9 cellular contexts compared by ENCODE assay signal in the genomic region with DNA sequence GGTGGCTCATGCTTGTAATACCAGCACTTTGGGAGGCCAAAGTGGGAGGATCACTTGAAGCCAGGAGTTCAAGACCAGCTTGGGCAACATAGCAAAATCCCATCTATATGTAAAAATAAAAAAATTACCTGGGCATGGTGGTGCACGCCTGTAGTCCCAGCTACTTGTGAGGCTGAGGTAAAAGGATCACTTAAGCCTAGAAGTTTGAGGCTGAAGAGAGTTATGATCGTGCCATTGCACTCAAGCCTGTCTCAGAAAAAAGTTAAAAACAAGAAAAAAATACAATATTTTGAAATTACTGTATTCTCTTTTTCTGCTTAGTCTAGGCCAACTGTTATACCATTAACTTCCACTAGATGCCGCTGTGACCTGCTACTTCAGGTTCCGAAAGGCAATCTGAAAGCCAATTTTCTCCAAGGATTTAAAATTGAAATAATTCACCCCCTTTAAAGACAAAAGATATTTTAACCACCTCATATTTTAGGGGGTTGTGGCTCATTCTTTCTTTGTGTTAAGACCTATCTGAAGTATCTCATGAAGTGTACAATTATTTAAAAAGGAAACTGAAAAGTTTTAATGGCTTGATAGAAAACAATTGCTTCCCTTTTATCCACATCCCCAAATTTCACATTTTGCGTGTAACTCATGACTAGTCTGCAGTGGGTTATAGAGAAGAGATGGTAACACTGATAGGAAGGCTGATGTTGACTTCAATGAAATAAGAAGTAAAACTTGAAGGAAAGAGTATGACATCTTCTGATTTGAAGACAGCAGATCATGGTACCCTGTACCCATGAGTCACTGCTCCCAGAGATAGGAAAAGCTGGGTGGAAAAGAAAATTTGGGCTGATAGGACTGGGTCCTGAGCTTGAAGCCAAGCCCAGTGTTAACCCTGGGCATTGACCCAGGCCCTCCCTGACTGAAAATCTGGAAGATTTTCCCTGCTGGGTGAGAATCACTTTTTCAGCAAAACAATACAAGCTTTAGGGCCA. TPM values are rescaled to one million over a fixed set of nuclear protein-coding genes. Genes with fewer than 3 reads are reported as not detected.
DNase-seq lines count a peak whose midpoint lies in the region; ATAC-seq, FAIRE-seq and TF ChIP-seq lines count a peak whose summit lies in the region.
"Had no signal": no experiment of that assay in that cellular context is flagged by ENCODE, and none has a peak within 500 bp of the region (broad histone marks: within the 10 kb centered on the region; RNA-seq: fewer than 3 reads in every experiment).

No MANE protein-coding gene starts in this region.

- H3K27ac Mint-ChIP-seq in CD8-positive, alpha-beta memory T cell = no peak overlapping the region

- FAIRE-seq in GM12878 (lab: Jason Lieb, UNC) = peak; percentile 72

- SMC1A ChIA-PET in GM12878 (lab: Charles Lee; ENCODE audit: uncharacterized antibody, unreplicated experiment) = interaction anchor here (0.5 to 8.2 kb wide), 32 partner anchors 11 to 565 kb away, joined by 3 to 134 read pairs (median 6); no protein-coding TSS in a partner anchor

- no peak overlapping the region for H3K4me3 Mint-ChIP-seq in CD8-positive, alpha-beta memory T cell

- peak overlapping the region; percentile 66 for H2AFZ ChIP-seq in GM12878 (ENCODE audit: control insufficient read depth, low read depth, low read length)

- no peak for TF ChIP-seq POLR2A in GM12878 (IDR thresholded peaks at IDR 0.05; ENCODE audit: low read depth, low read length)

- in situ Hi-C loops in GM12878 (cut with MboI) = loop anchor here (5.0 to 25.0 kb wide), 3 partner anchors 88 to 1733 kb away; no protein-coding TSS in a partner anchor

- 23% methylated on average over 5 of the region's 5 CpGs for WGBS in GM12878 (ENCODE audit: insufficient coverage, insufficient replicate concordance, low lambda C conversion rate, missing lambda C conversion rate)

- POLR2A ChIA-PET in CD8-positive, alpha-beta memory T cell (lab: Charles Lee) = no interaction called here
- POLR2A ChIA-PET in GM12878 (lab: Charles Lee) = interaction anchor here (1.0 to 4.6 kb wide), 8 partner anchors 9 to 38 kb away, joined by 3 to 37 read pairs (median 4); no protein-coding TSS in a partner anchor

- H3K4me2 ChIP-seq in GM12878 (ENCODE audit: control insufficient read depth, insufficient read depth) = no peak overlapping the region

- CTCF ChIA-PET in CD8-positive, alpha-beta memory T cell (lab: Charles Lee) = interaction anchor here (0.7 to 2.0 kb wide), 4 partner anchors 26 to 423 kb away, joined by 3 to 7 read pairs (median 3); no protein-coding TSS in a partner anchor
- CTCF ChIA-PET in GM12878 (lab: Yijun Ruan, JAX) = interaction anchor here (0.7 to 5.7 kb wide), 41 partner anchors 7 to 505 kb away, joined by 3 to 86 read pairs (median 5); no protein-coding TSS in a partner anchor

- peaks cover 3% of the 10 kb centered on the region for H3K27me3 ChIP-seq in CD8-positive, alpha-beta memory T cell (ENCODE audit: insufficient read depth, low read length, poor library complexity, severe bottlenecking)
- H3K27me3 ChIP-seq in H7 (ENCODE audit: control insufficient read depth, insufficient read depth, low read length) (no peaks in the 10 kb centered on the region), GM12878 (replicated peaks in 1 of 2; ENCODE audit: control insufficient read depth in 2 of 2, insufficient read depth in 2 of 2, low read length in 1 of 2) (no peaks in the 10 kb centered on the region), kidney epithelial cell (ENCODE audit: control insufficient read depth, insufficient read depth, low read length) (no peaks in the 10 kb centered on the region)

- H3K9me3 ChIP-seq in CD8-positive, alpha-beta memory T cell (ENCODE audit: low read length) = no peaks in the 10 kb centered on the region
- H3K9me3 ChIP-seq in GM12878 (replicated peaks; ENCODE audit: control insufficient read depth, insufficient read depth, low read length) = no peaks in the 10 kb centered on the region

- BruUV-seq in GM12878 (replicated peaks; lab: Mats Ljungman, UMichigan) = no TSS peak

- RAD21 ChIA-PET in GM12878 (lab: Charles Lee; ENCODE audit: unreplicated experiment) = interaction anchor here (0.5 to 6.2 kb wide), 29 partner anchors 9 to 423 kb away, joined by 3 to 58 read pairs (median 6); no protein-coding TSS in a partner anchor

- no peaks in the 10 kb centered on the region for H3K4me1 ChIP-seq in CD8-positive, alpha-beta memory T cell (ENCODE audit: insufficient read depth, low read length)
- H3K4me1 ChIP-seq in GM12878 (ENCODE audit: control insufficient read depth, insufficient read depth, low read length) = peaks cover 35% of the 10 kb centered on the region

- intact Hi-C loops in GM12878 (cut with micrococcal nuclease; ENCODE audit: unreplicated experiment) = loop anchor here (1.0 to 5.0 kb wide), 7 partner anchors 14 to 423 kb away; no protein-coding TSS in a partner anchor

- H3K27ac ChIP-seq in CD8-positive, alpha-beta memory T cell (ENCODE audit: low read depth, low read length) = no peak overlapping the region
- peak overlapping the region; percentile 71 for H3K27ac ChIP-seq in GM12878 (ENCODE audit: control insufficient read depth, insufficient read depth)

- peak in 3 of 5 donors; percentile 4 to 30 (median 16) for DNase-seq in CD8-positive, alpha-beta memory T cell
- DNase-seq in H7 (peak; percentile 51), OCI-M1 (lab: John Stamatoyannopoulos, UW) (peak; percentile 81), GM12878 (ENCODE audit: low read depth, low spot score) (no peak), kidney epithelial cell (ENCODE audit: low read depth) (no peak), 8988T (no peak), GF-D8 (lab: John Stamatoyannopoulos, UW) (no peak)
- DNase-seq in stimulated activated CD8-positive, alpha-beta memory T cell treated with anti-CD3 and anti-CD28 coated beads, Interleukin-15, amount 100 ng/mL, for 1 hour (ENCODE audit: low read depth) = peak; percentile 4

- peaks cover 19 to 25% of the 10 kb centered on the region in 2 donors for H3K27me3 Mint-ChIP-seq in CD8-positive, alpha-beta memory T cell

- no peaks in the 10 kb centered on the region for H3K36me3 ChIP-seq in CD8-positive, alpha-beta memory T cell (ENCODE audit: insufficient read depth, low read length)
- H3K36me3 ChIP-seq in H7 (replicated peaks; ENCODE audit: control insufficient read depth, insufficient read depth, low read length) = no peaks in the 10 kb centered on the region
- no peaks in the 10 kb centered on the region; a peak in 1 of 4 replicates for H3K36me3 ChIP-seq in GM12878 (ENCODE audit: control insufficient read depth in 2 of 2, insufficient read depth in 2 of 2, low read length in 1 of 2)
- H3K36me3 ChIP-seq in kidney epithelial cell (ENCODE audit: control insufficient read depth, insufficient read depth, low read length) = no peaks in the 10 kb centered on the region

- TF ChIP-seq CTCF in GM12878 (IDR thresholded peaks at IDR 0.05 in 2 of 3, conservative IDR thresholded peaks at IDR 0.05 in 1 of 3; ENCODE audit: control insufficient read depth in 2 of 3, extremely low read depth in 1 of 3, insufficient read depth in 1 of 3, low read depth in 3 of 3, low read length in 3 of 3) (peak; percentile 78 to 85 (median 85); a peak in 5 of 6 replicates), kidney epithelial cell (IDR thresholded peaks at IDR 0.05; ENCODE audit: insufficient read depth, low read length, poor library complexity, severe bottlenecking) (peak; percentile 79)

- TF ChIP-seq EP300 in GM12878 (IDR thresholded peaks at IDR 0.05; ENCODE audit: borderline replicate concordance in 1 of 2, control insufficient read depth in 1 of 2, low read depth in 2 of 2, low read length in 2 of 2) = no peak

- no peaks in the 10 kb centered on the region for H3K36me3 Mint-ChIP-seq in CD8-positive, alpha-beta memory T cell

- peak overlapping the region; percentile 15; the same call in 1 of the 2 replicates for H3K9ac ChIP-seq in GM12878 (ENCODE audit: control insufficient read depth, insufficient read depth, low read length)

- H4K20me1 ChIP-seq in GM12878 (ENCODE audit: control insufficient read depth, insufficient read depth) = no peaks in the 10 kb centered on the region

- H3K4me3 ChIP-seq in CD8-positive, alpha-beta memory T cell (ENCODE audit: low read length) = no peak overlapping the region
- H3K4me3 ChIP-seq in H7 (ENCODE audit: insufficient read depth, low read depth, low read length) (no peak overlapping the region), GM12878 (no peak overlapping the region), kidney epithelial cell (ENCODE audit: low read depth, low read length) (no peak overlapping the region)

- peaks cover 0 to 2% (median 0%) of the 10 kb centered on the region in 5 donors for H3K9me3 Mint-ChIP-seq in CD8-positive, alpha-beta memory T cell

- peak; percentile 97 for TF ChIP-seq RAD21 in GM12878 (IDR thresholded peaks at IDR 0.05; ENCODE audit: insufficient read depth, low read depth, low read length)

- ATAC-seq in GM12878 = peak; percentile 15

- H3K79me2 ChIP-seq in GM12878 (ENCODE audit: control insufficient read depth, insufficient read depth, low read length) = no peaks in the 10 kb centered on the region

- no peaks in the 10 kb centered on the region for H3K4me1 Mint-ChIP-seq in CD8-positive, alpha-beta memory T cell

TF ChIP-seq in GM12878, 131 proteins besides CTCF, POLR2A, EP300 and RAD21 (continues in another document):
- TF ChIP-seq BHLHE40 (IDR thresholded peaks at IDR 0.05; ENCODE audit: borderline replicate concordance in 1 of 2, low read depth in 2 of 2, low read length in 1 of 2) (peak in 1 of 2 experiments; percentile 30; a peak in 1 of 4 replicates), FOXM1 (IDR thresholded peaks at IDR 0.05; ENCODE audit: low read depth, low read length) (peak; percentile 48; the same call in 1 of the 2 replicates)

RNA-seq across cellular contexts. Expression of a gene that starts 24.4 kb away (rescaled TPM):
- total RNA-seq in CD8-positive, alpha-beta memory T cell = not detected
- polyA plus RNA-seq in CD8-positive, alpha-beta memory T cell = not detected
- not detected in 2 replicates for total RNA-seq in H7 (2014; rRNA removed; shearing (Covaris generic))
- 1.1 and 3.7 TPM in 2 replicates for total RNA-seq in GM12878 (2013; cell fraction: nucleolus; rRNA removed)
- total RNA-seq in GM12878 (2014; rRNA removed) (8.2 and 19.4 TPM in 2 replicates), GM12878 (2014; rRNA removed; fragmentation: Illumina TruSeq; extraction: Trizol) (2.7 and 3.4 TPM in 2 replicates), GM12878 (2021) (9.6 and 11.2 TPM in 2 replicates), kidney epithelial cell (2.1 and 2.8 TPM in 2 replicates)
- 4.2 TPM for polyA plus RNA-seq in GM12878 (2011; ENCODE audit: low read depth)
- polyA plus RNA-seq in GM12878 (2011; rRNA removed) (3.4 and 3.7 TPM in 2 replicates), GM12878 (2014; fragmentation: Illumina TruSeq; extraction: Trizol) (1.1 and 2.8 TPM in 2 replicates), GM12878 (2014; fragmentation: Nextera tagmentation; extraction: Ambion mirVana) (1 to 10 TPM in 1 of 2 experiments, under 1 TPM in 1; 0.90 to 3.3 TPM), GM12878 (2014; rRNA removed) (14.3 and 15.2 TPM in 2 replicates), GM12878 (2016; fragmentation: Nextera tagmentation; extraction: Ambion mirVana) (10 to 100 TPM; 14.7 to 18.6 TPM)
- polyA plus RNA-seq in GM12878 (2011; cell fraction: cytosol; rRNA removed) = 3.6 TPM in 2 replicates
- polyA plus RNA-seq in GM12878 (2011; cell fraction: nucleus; rRNA removed) = 2.7 and 3.7 TPM in 2 replicates
- polyA plus RNA-seq in GM12878 (2012) = 5.2 and 6.4 TPM in 2 replicates
- polyA minus RNA-seq in GM12878 (2011; rRNA and poly(A)+ RNA removed) = 1.0 and 2.1 TPM in 2 replicates
- 3.0 TPM in 1 of 2 replicates, not detected in the other for polyA minus RNA-seq in GM12878 (2011; cell fraction: cytosol; rRNA and poly(A)+ RNA removed)
- polyA minus RNA-seq in GM12878 (2011; cell fraction: nucleus; rRNA and poly(A)+ RNA removed) = 1.1 and 1.6 TPM in 2 replicates
- total RNA-seq: T-helper 1 cell treated with Interleukin-12 subunit alpha and Interleukin-12 subunit beta and Interleukin-4 antibody, amounts not matched to agents 30 ng/mL and 1 ng/mL, for 36 hours had no signal

Comparison
In these comparisons a context has a peak if more than half of its experiments do, and no peak if none do; other contexts are left out.
1. DNase-seq: peak in CD8-positive, alpha-beta memory T cell (3 of 5), H7 (single experiment), OCI-M1 (single experiment) and stimulated activated CD8-positive, alpha-beta memory T cell treated with anti-CD3 and anti-CD28 coated beads, Interleukin-15, amount 100 ng/mL, for 1 hour (single experiment); none in GM12878 (single experiment), kidney epithelial cell (single experiment), 8988T (single experiment) and GF-D8 (single experiment).